23 cellular contexts compared by ENCODE assay signal in the genomic region with DNA sequence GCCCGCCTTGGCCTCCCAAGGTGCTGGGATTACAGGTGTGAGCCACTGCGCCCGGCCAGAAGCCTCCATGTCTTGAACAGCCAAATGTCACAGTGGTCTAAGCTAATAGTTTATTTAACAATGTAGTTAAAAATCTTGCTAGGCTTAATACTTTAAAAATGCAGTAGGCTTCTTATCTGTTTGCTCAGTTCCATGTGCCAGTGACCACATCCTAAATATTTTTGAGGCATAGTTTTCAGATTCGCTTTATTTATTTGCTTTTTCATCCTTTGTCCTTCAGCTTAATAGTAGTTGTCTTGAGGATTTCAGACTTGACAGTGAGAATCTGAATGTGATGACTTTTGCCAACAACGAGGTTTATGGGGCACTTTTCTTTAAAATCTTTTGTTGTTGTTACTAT. TPM values are rescaled to one million over a fixed set of nuclear protein-coding genes. Genes with fewer than 3 reads are reported as not detected.
"Had no signal": no experiment of that assay in that cellular context is flagged by ENCODE, and none has a peak within 500 bp of the region (broad histone marks: within the 10 kb centered on the region; RNA-seq: fewer than 3 reads in every experiment).

No MANE protein-coding gene starts in this region.

- ATAC-seq: heart right ventricle; left cardiac atrium; left ventricle myocardium superior; natural killer cell treated with Interleukin-12 subunit alpha and Interleukin-12 subunit beta and Interleukin-15 and Interleukin-18, amount 100 ng/mL, for 72 hours; pancreas; right cardiac atrium had no signal

- H3K27ac Mint-ChIP-seq: dendritic cell treated with granulocyte-macrophage colony-stimulating factor and Interleukin-4, amounts not matched to agents 40 ng/mL and 50 ng/mL, for 4 days; immature natural killer cell; natural killer cell treated with Interleukin-12 subunit alpha and Interleukin-12 subunit beta and Interleukin-15 and Interleukin-18, amount 100 ng/mL, for 72 hours; neural progenitor cell; progenitor cell of endocrine pancreas had no signal

- H3K36me3 Mint-ChIP-seq: immature natural killer cell; natural killer cell treated with Interleukin-12 subunit alpha and Interleukin-12 subunit beta and Interleukin-15 and Interleukin-18, amount 100 ng/mL, for 72 hours had no signal

- H3K9me3 Mint-ChIP-seq: natural killer cell treated with Interleukin-12 subunit alpha and Interleukin-12 subunit beta and Interleukin-15 and Interleukin-18, amount 100 ng/mL, for 72 hours had no signal

- H3K4me1 Mint-ChIP-seq: immature natural killer cell, neural progenitor cell had no signal

- H3K27ac ChIP-seq: esophagus squamous epithelium, heart right ventricle, neural progenitor cell, pancreas had no signal

- H3K4me2 ChIP-seq: neural progenitor cell had no signal

- H3K4me1 ChIP-seq: esophagus squamous epithelium, heart right ventricle, neural progenitor cell, pancreas had no signal

- DNase-seq: esophagus squamous epithelium; heart right ventricle; immature natural killer cell; kidney; left cardiac atrium; left ventricle myocardium superior; mesenchymal stem cell; midbrain; nucleus accumbens; pancreas; right cardiac atrium; small intestine; stimulated activated CD4-positive, alpha-beta T cell treated with anti-CD3 and anti-CD28 coated beads, Interleukin-2, amount 100 ng/mL, for 48 hours; stimulated activated naive CD4-positive, alpha-beta T cell treated with Interleukin-2 at 50 U/mL for 16 hours; trophoblast cell had no signal

- H3K27me3 ChIP-seq: esophagus squamous epithelium, heart right ventricle, neural progenitor cell, pancreas had no signal

- H2AFZ ChIP-seq: neural progenitor cell had no signal

- FAIRE-seq: colon, frontal cortex, kidney, pancreas, small intestine, urothelium cell line had no signal

- H3K4me3 Mint-ChIP-seq: dendritic cell treated with granulocyte-macrophage colony-stimulating factor and Interleukin-4, amounts not matched to agents 40 ng/mL and 50 ng/mL, for 4 days; immature natural killer cell; natural killer cell treated with Interleukin-12 subunit alpha and Interleukin-12 subunit beta and Interleukin-15 and Interleukin-18, amount 100 ng/mL, for 72 hours; neural progenitor cell had no signal

- H3K27me3 Mint-ChIP-seq: dendritic cell treated with granulocyte-macrophage colony-stimulating factor and Interleukin-4, amounts not matched to agents 40 ng/mL and 50 ng/mL, for 4 days; progenitor cell of endocrine pancreas had no signal

- H3K9ac ChIP-seq: neural progenitor cell had no signal

- H3K9me3 ChIP-seq: pancreas had no signal

- H3K4me3 ChIP-seq: esophagus squamous epithelium, heart right ventricle, lung, neural progenitor cell, pancreas had no signal

- H3K36me3 ChIP-seq: esophagus squamous epithelium, heart right ventricle, neural progenitor cell, pancreas had no signal

RNA-seq across cellular contexts. Expression of a gene that starts 59.9 kb away (rescaled TPM):
- total RNA-seq: natural killer cell treated with Interleukin-12 subunit alpha and Interleukin-12 subunit beta and Interleukin-15 and Interleukin-18, amount 100 ng/mL, for 72 hours had no signal
